ENCODE assay signal across 8 cellular contexts in genomic region chr12:51371295-51371953, GRCh38. TPM values are rescaled to one million over a fixed set of nuclear protein-coding genes. Genes with fewer than 3 reads are reported as not detected.
DNase-seq lines count a peak whose midpoint lies in the region; ATAC-seq and TF ChIP-seq lines count a peak whose summit lies in the region.

No MANE protein-coding gene starts in this region.

- H3K36me3 Mint-ChIP-seq in effector memory CD8-positive, alpha-beta T cell (ENCODE audit: insufficient read depth), result peaks cover 21% of the 10 kb centered on the region

- H3K4me1 ChIP-seq in testis, result peaks cover 9% of the 10 kb centered on the region

- H3K9me3 Mint-ChIP-seq in effector memory CD8-positive, alpha-beta T cell, result no peaks in the 10 kb centered on the region

- no peak for ATAC-seq in effector memory CD8-positive, alpha-beta T cell (replicated peaks)

- intact Hi-C loops in testis (cut with DNase I; ENCODE audit: low total_unique reads), result no loop called here

- peaks cover 31 to 32% of the 10 kb centered on the region in 2 donors for H3K4me1 Mint-ChIP-seq in effector memory CD8-positive, alpha-beta T cell (ENCODE audit: low read depth in 2 of 2)

- no peaks in the 10 kb centered on the region for H3K27me3 ChIP-seq in brain microvascular endothelial cell (replicated peaks)
- H3K27me3 ChIP-seq in testis, result no peaks in the 10 kb centered on the region

- TF ChIP-seq CTCF in brain microvascular endothelial cell (IDR thresholded peaks at IDR 0.05; ENCODE audit: low read depth, low read length, missing control alignments) (no peak), testis (IDR thresholded peaks at IDR 0.05) (no peak)

- peak overlapping the region in 1 of 2 donors; percentile 47 for H3K4me3 Mint-ChIP-seq in effector memory CD8-positive, alpha-beta T cell

- H3K4me3 ChIP-seq in brain microvascular endothelial cell (ENCODE audit: low read depth, low read length) (no peak overlapping the region), testis (no peak overlapping the region)

- H3K27ac Mint-ChIP-seq in effector memory CD8-positive, alpha-beta T cell, result peak overlapping the region in 1 of 2 donors; percentile 75

- DNase-seq in COLO829 (ENCODE audit: low spot score), result peak; percentile 86
- DNase-seq in MV-4-11 (lab: John Stamatoyannopoulos, UW), result peak; percentile 39
- peak; percentile 95 for DNase-seq in brain microvascular endothelial cell
- DNase-seq in kidney tubule cell (ENCODE audit: low spot score), result peak; percentile 99
- peak; percentile 59 for DNase-seq in testis
- DNase-seq in effector memory CD8-positive, alpha-beta T cell, result no peak
- DNase-seq in DMS153 treated with DMSO at 0.1 percent for 48 hours (lab: John Stamatoyannopoulos, UW; ENCODE audit: unreplicated experiment), result no peak
- DNase-seq in GDM1 (lab: John Stamatoyannopoulos, UW), result no peak

- no peaks in the 10 kb centered on the region for H3K9me3 ChIP-seq in testis

- H3K27ac ChIP-seq in brain microvascular endothelial cell, result peak overlapping the region; percentile 56
- no peak overlapping the region for H3K27ac ChIP-seq in testis

- 36 to 46% methylated on average over 8 of the region's 8 CpGs for WGBS in testis, 2 donors

- TF ChIP-seq POLR2A in testis (IDR thresholded peaks at IDR 0.05), result no peak

- H3K36me3 ChIP-seq in brain microvascular endothelial cell (replicated peaks), result no peaks in the 10 kb centered on the region
- no peaks in the 10 kb centered on the region for H3K36me3 ChIP-seq in testis (ENCODE audit: low read depth, missing control alignments)

- in situ Hi-C loops in brain microvascular endothelial cell (cut with HindIII; ENCODE audit: low pct_ligation_motif_present, low sequenced_read_pairs), result no loop called here

- no peaks in the 10 kb centered on the region for H3K27me3 Mint-ChIP-seq in effector memory CD8-positive, alpha-beta T cell

RNA-seq across cellular contexts. Expression of gene GALNT6, which starts 19.8 kb away (rescaled TPM):
- total RNA-seq in testis, result 1 to 10 TPM; 1.7 to 2.8 TPM
- 2.8 TPM for polyA plus RNA-seq in testis (ENCODE audit: insufficient read depth, low read depth, low replicate concordance)

RNA-seq across cellular contexts. Expression of gene CELA1, which starts 24.9 kb away (rescaled TPM):
- under 1 TPM in 1 of 2 donors, not detected in 1; 0.50 TPM for total RNA-seq in testis
- polyA plus RNA-seq in testis (ENCODE audit: insufficient read depth, low read depth, low replicate concordance), result not detected

RNA-seq across cellular contexts. Expression of gene BIN2, which starts 47.5 kb away (rescaled TPM):
- total RNA-seq in testis, result 10 to 100 TPM; 10.9 to 13.4 TPM
- polyA plus RNA-seq in testis (ENCODE audit: insufficient read depth, low read depth, low replicate concordance), result 29.6 TPM

RNA-seq across cellular contexts. Expression of gene SLC4A8, which starts 53.2 kb away (rescaled TPM):
- total RNA-seq in testis, result 10 to 100 TPM; 63.7 to 78.6 TPM
- polyA plus RNA-seq in testis (ENCODE audit: insufficient read depth, low read depth, low replicate concordance), result 52.7 TPM

Comparison
In these comparisons a context has a peak if more than half of its experiments do, and no peak if none do; other contexts are left out.
1. DNase-seq: peak in COLO829 (single experiment), MV-4-11 (single experiment), brain microvascular endothelial cell (single experiment), kidney tubule cell (single experiment) and testis (single experiment); none in effector memory CD8-positive, alpha-beta T cell (0 of 3), DMS153 treated with DMSO at 0.1 percent for 48 hours (single experiment) and GDM1 (single experiment).